ENCODE assay signal across 7 cellular contexts in genomic region chr18:79483388-79483787, GRCh38.
A peak's percentile ranks its signal among the peaks of the same experiment; 100 is the strongest.
DNase-seq lines count a peak whose midpoint lies in the region; ATAC-seq and TF ChIP-seq lines count a peak whose summit lies in the region.
"Not testable (repeated sequence)": the region's sequence is repeated elsewhere in the genome, so short reads cannot be mapped to it uniquely, and the experiment has no call there.

No MANE protein-coding gene starts in this region.

- DNase-seq in CD14-positive monocyte (ENCODE audit: low spot score) (peak; percentile 15), Peyer's patch (peak in 2 of 3 donors; percentile 15 to 21), Right ventricle myocardium inferior (ENCODE audit: missing footprints) (peak; percentile 34), left ventricle myocardium inferior (peak; percentile 7), sigmoid colon (peak; percentile 35), aorta (peak; percentile 24 to 37)
- peak; percentile 47 for DNase-seq in natural killer cell treated with Interleukin-12 subunit alpha and Interleukin-12 subunit beta and Interleukin-15 and Interleukin-18, amount 100 ng/mL, for 72 hours (ENCODE audit: low spot score)

- intact Hi-C loops in CD14-positive monocyte (cut with micrococcal nuclease); Right ventricle myocardium inferior (cut with DNase I); left ventricle myocardium inferior (cut with micrococcal nuclease); aorta (cut with DNase I): not testable (repeated sequence)
- intact Hi-C loops in sigmoid colon (cut with DNase I): loop anchor here (2.0 kb wide), 1 partner anchor 65 kb away; no protein-coding TSS in a partner anchor

- TF ChIP-seq EP300 in sigmoid colon (IDR thresholded peaks at IDR 0.05): not testable (repeated sequence)

- not testable (repeated sequence) for H3K4me3 ChIP-seq in Peyer's patch; left ventricle myocardium inferior; sigmoid colon; aorta (ENCODE audit: low read length in 2 of 2)

- not testable (repeated sequence) for TF ChIP-seq POLR2A in Peyer's patch (IDR thresholded peaks at IDR 0.05); sigmoid colon (IDR thresholded peaks at IDR 0.05)

- H3K4me3 Mint-ChIP-seq in CD14-positive monocyte; natural killer cell treated with Interleukin-12 subunit alpha and Interleukin-12 subunit beta and Interleukin-15 and Interleukin-18, amount 100 ng/mL, for 72 hours: not testable (repeated sequence)

- not testable (repeated sequence) for ATAC-seq in Right ventricle myocardium inferior; natural killer cell treated with Interleukin-12 subunit alpha and Interleukin-12 subunit beta and Interleukin-15 and Interleukin-18, amount 100 ng/mL, for 72 hours; aorta (ENCODE audit: low FRiP score)

- 90 to 94% methylated on average over 24 of the region's 24 CpGs for WGBS in sigmoid colon, 2 donors
- WGBS in aorta, 2 donors: 95 to 96% methylated on average over 24 of the region's 24 CpGs

- not testable (repeated sequence) for H3K27ac Mint-ChIP-seq in CD14-positive monocyte; natural killer cell treated with Interleukin-12 subunit alpha and Interleukin-12 subunit beta and Interleukin-15 and Interleukin-18, amount 100 ng/mL, for 72 hours

- H3K36me3 ChIP-seq in Peyer's patch (peaks cover 0 to 27% (median 0%) of the 10 kb centered on the region in 3 donors), left ventricle myocardium inferior (peaks cover 19% of the 10 kb centered on the region), sigmoid colon (peaks cover 9 to 30% (median 14%) of the 10 kb centered on the region in 4 donors)
- H3K36me3 ChIP-seq in aorta (ENCODE audit: control insufficient read depth in 1 of 2, insufficient read depth in 2 of 2, low read length in 1 of 2): not testable (repeated sequence)

- peaks cover 20 to 40% of the 10 kb centered on the region in 2 donors for H3K36me3 Mint-ChIP-seq in CD14-positive monocyte
- not testable (repeated sequence) for H3K36me3 Mint-ChIP-seq in natural killer cell treated with Interleukin-12 subunit alpha and Interleukin-12 subunit beta and Interleukin-15 and Interleukin-18, amount 100 ng/mL, for 72 hours

- not testable (repeated sequence) for TF ChIP-seq CTCF in CD14-positive monocyte (IDR thresholded peaks at IDR 0.05); Peyer's patch (IDR thresholded peaks at IDR 0.05); left ventricle myocardium inferior (IDR thresholded peaks at IDR 0.05; ENCODE audit: borderline replicate concordance); sigmoid colon (IDR thresholded peaks at IDR 0.05)

- H3K4me1 Mint-ChIP-seq in CD14-positive monocyte; natural killer cell treated with Interleukin-12 subunit alpha and Interleukin-12 subunit beta and Interleukin-15 and Interleukin-18, amount 100 ng/mL, for 72 hours (ENCODE audit: low read depth in 2 of 2): not testable (repeated sequence)

- H3K27ac ChIP-seq in Peyer's patch; left ventricle myocardium inferior (replicated peaks); sigmoid colon; aorta (ENCODE audit: low read depth in 1 of 2, low read length in 2 of 2): not testable (repeated sequence)

- H3K9me3 ChIP-seq in Peyer's patch; left ventricle myocardium inferior (replicated peaks); sigmoid colon; aorta (ENCODE audit: control insufficient read depth, low read length): not testable (repeated sequence)

- not testable (repeated sequence) for H3K27me3 ChIP-seq in Peyer's patch; left ventricle myocardium inferior (ENCODE audit: low read depth); sigmoid colon; aorta (ENCODE audit: control insufficient read depth in 1 of 2, insufficient read depth in 2 of 2, low read length in 1 of 2)

- not testable (repeated sequence) for H3K9me3 Mint-ChIP-seq in CD14-positive monocyte; natural killer cell treated with Interleukin-12 subunit alpha and Interleukin-12 subunit beta and Interleukin-15 and Interleukin-18, amount 100 ng/mL, for 72 hours

- H3K4me1 ChIP-seq in Peyer's patch; aorta (ENCODE audit: control insufficient read depth in 1 of 2, insufficient read depth in 2 of 2, low read length in 2 of 2): not testable (repeated sequence)
- H3K4me1 ChIP-seq in left ventricle myocardium inferior (peaks cover 17% of the 10 kb centered on the region), sigmoid colon (peaks cover 0 to 27% (median 25%) of the 10 kb centered on the region in 4 donors)

- not testable (repeated sequence) for H3K27me3 Mint-ChIP-seq in CD14-positive monocyte (ENCODE audit: low read depth in 3 of 3); natural killer cell treated with Interleukin-12 subunit alpha and Interleukin-12 subunit beta and Interleukin-15 and Interleukin-18, amount 100 ng/mL, for 72 hours
